30 cellular contexts compared by ENCODE assay signal in genomic region chr9:12826924-12827655, GRCh38. TPM values are rescaled to one million over a fixed set of nuclear protein-coding genes. Genes with fewer than 3 reads are reported as not detected.
"Had no signal": no experiment of that assay in that cellular context is flagged by ENCODE, and none has a peak within 500 bp of the region (broad histone marks: within the 10 kb centered on the region; RNA-seq: fewer than 3 reads in every experiment).

No MANE protein-coding gene starts in this region.

- H3K27me3 ChIP-seq: brain microvascular endothelial cell had no signal

- H3K4me3 ChIP-seq: K562 had no signal

- DNase-seq: activated CD4-positive, alpha-beta memory T cell treated with anti-CD3 and anti-CD28 coated beads, Interleukin-2, amount 10 ng/mL, durations not matched to agents 7 days and 5 days; activated CD4-positive, alpha-beta T cell treated with anti-CD3 and anti-CD28 coated beads for 1 hour; activated CD4-positive, alpha-beta T cell treated with anti-CD3 and anti-CD28 coated beads for 48 hours; activated CD4-positive, CD25-positive, alpha-beta regulatory T cell; activated CD8-positive, alpha-beta memory T cell treated with anti-CD3 and anti-CD28 coated beads for 24 hours; activated CD8-positive, alpha-beta memory T cell treated with anti-CD3 and anti-CD28 coated beads, Interleukin-2, amount 10 ng/mL, durations not matched to agents 7 days and 5 days; activated CD8-positive, alpha-beta memory T cell treated with anti-CD3 and anti-CD28 coated beads, Interleukin-2, amount 50 U/mL, for 48 hours; activated effector memory CD4-positive, alpha-beta T cell treated with Interleukin-2 at 50 U/mL for 16 hours; activated naive CD4-positive, alpha-beta T cell treated with anti-CD3 and anti-CD28 coated beads, Interleukin-2, amount 10 ng/mL, durations not matched to agents 7 days and 5 days; activated naive CD8-positive, alpha-beta T cell treated with anti-CD3 and anti-CD28 coated beads, Interleukin-2, amount 50 U/mL, for 24 hours; activated T-cell treated with anti-CD3 and anti-CD28 coated beads, Interleukin-2, amount 50 U/mL, for 48 hours; anterior cingulate cortex; brain microvascular endothelial cell; central memory CD4-positive, alpha-beta T cell; NCI-H1105; NCI-H1417 treated with DMSO at 0.1 percent for 48 hours; NCI-H187 treated with DMSO at 0.1 percent for 48 hours; NCI-H2081 treated with DMSO at 0.1 percent for 48 hours; NCI-H345; NCI-H526; NCI-H748 treated with DMSO at 0.1 percent for 48 hours; NK-92 treated with Interleukin-12 subunit alpha and Interleukin-12 subunit beta, amount 100 ng/mL, for 24 hours; OCI-M1; Right ventricle myocardium superior; SW 1271; T-helper 1 cell; T-helper 2 cell; T-helper 9 cell; WERI-Rb-1 had no signal

- ATAC-seq: activated CD8-positive, alpha-beta memory T cell treated with anti-CD3 and anti-CD28 coated beads, Interleukin-2, amount 10 ng/mL, durations not matched to agents 7 days and 5 days; activated naive CD8-positive, alpha-beta T cell treated with anti-CD3 and anti-CD28 coated beads, Interleukin-2, amount 50 U/mL, for 24 hours; K562 had no signal

- H3K27ac ChIP-seq: brain microvascular endothelial cell, WERI-Rb-1 had no signal

- H3K36me3 ChIP-seq: brain microvascular endothelial cell, WERI-Rb-1 had no signal

RNA-seq across cellular contexts. Expression of gene LURAP1L, which starts 52.3 kb away (rescaled TPM):
- total RNA-seq: activated CD4-positive, alpha-beta memory T cell treated with anti-CD3 and anti-CD28 coated beads, Interleukin-2, amount 10 ng/mL, durations not matched to agents 7 days and 5 days; activated CD8-positive, alpha-beta memory T cell treated with anti-CD3 and anti-CD28 coated beads, Interleukin-2, amount 10 ng/mL, durations not matched to agents 7 days and 5 days had no signal
